8 cellular contexts compared by ENCODE assay signal in the genomic region with DNA sequence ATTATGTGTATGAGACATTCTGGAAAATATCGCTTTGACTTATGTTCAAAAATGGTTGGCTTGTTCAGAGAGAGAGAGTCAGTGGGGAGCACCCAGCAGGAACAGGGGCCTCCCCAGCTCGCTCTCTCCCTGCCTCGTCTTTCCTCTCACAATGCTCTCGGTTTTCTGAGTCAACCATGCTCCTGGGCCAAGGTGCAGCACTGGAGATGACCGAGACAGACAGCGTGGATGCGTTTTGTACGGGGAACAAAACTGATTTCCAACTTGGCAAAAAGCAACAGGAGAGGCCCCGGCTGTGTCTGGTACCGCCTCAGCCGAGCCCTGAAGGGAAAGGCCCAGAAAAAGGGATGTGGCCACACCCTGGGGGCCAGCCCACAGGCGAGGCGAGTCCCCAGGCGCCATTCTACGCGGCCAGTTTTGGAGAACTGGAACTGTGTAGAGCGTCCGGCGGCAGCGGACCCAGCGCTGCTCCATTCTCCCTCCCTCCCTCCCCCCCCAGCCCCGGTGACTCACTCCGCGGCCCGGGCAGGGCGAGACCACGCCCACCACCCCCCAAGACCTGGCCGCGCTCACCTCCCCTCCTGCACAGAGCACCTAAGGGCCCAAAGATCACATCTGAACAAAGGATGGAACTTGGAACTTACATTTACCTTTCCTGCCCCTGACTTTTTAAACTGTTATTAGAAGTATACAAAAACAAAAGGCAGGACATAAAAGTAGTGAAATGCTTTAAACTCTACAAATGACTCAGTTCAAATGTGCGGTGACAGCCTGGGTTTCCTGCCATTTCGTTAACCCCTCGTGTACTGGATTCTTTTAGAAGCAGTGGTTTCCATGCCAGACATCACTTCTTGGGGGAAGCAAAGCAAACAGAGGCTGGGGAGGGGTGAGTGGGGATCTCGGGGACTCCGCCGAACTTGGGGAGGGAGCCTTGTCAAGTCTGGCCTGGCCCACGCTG.
DNase-seq lines count a peak whose midpoint lies in the region; ATAC-seq and TF ChIP-seq lines count a peak whose summit lies in the region.

No MANE protein-coding gene starts in this region.

- H3K4me3 ChIP-seq in astrocyte of the cerebellum (ENCODE audit: low read depth, low read length), result peak overlapping the region; percentile 35

- TF ChIP-seq CTCF in astrocyte of the cerebellum (IDR thresholded peaks at IDR 0.05; ENCODE audit: low read depth, low read length, missing control alignments), result no peak
- no peak for TF ChIP-seq CTCF in GM10266 (IDR thresholded peaks at IDR 0.05; ENCODE audit: control insufficient read depth, insufficient read depth, low read depth, missing control alignments)

- peak; percentile 56 for DNase-seq in T follicular helper cell (ENCODE audit: low read depth)
- peak; percentile 32 for DNase-seq in astrocyte of the cerebellum (ENCODE audit: low read depth)
- peak; percentile 85 for DNase-seq in iPS-NIHi7 (ENCODE audit: extremely low spot score)
- DNase-seq in stimulated activated CD4-positive, alpha-beta T cell treated with anti-CD3 and anti-CD28 coated beads, Interleukin-15, amount 100 ng/mL, for 24 hours, result peak; percentile 79
- DNase-seq in GM10266 (ENCODE audit: extremely low spot score), result no peak
- DNase-seq in Ammon's horn (ENCODE audit: low spot score), result no peak

- in situ Hi-C loops in astrocyte of the cerebellum (cut with HindIII; ENCODE audit: low sequenced_read_pairs), result no loop called here

- ATAC-seq in GM18867 (IDR thresholded peaks at IDR 0.05; ENCODE audit: unreplicated experiment) (peak; percentile 79), HG03066 (IDR thresholded peaks at IDR 0.05; ENCODE audit: low read depth, unreplicated experiment) (peak; percentile 49)

Comparison
In these comparisons a context has a peak if more than half of its experiments do, and no peak if none do; other contexts are left out.
1. DNase-seq: peak in T follicular helper cell (single experiment), astrocyte of the cerebellum (single experiment), iPS-NIHi7 (single experiment) and stimulated activated CD4-positive, alpha-beta T cell treated with anti-CD3 and anti-CD28 coated beads, Interleukin-15, amount 100 ng/mL, for 24 hours (single experiment); none in GM10266 (single experiment) and Ammon's horn (single experiment).